ENCODE assay signal across 8 cellular contexts in the genomic region with DNA sequence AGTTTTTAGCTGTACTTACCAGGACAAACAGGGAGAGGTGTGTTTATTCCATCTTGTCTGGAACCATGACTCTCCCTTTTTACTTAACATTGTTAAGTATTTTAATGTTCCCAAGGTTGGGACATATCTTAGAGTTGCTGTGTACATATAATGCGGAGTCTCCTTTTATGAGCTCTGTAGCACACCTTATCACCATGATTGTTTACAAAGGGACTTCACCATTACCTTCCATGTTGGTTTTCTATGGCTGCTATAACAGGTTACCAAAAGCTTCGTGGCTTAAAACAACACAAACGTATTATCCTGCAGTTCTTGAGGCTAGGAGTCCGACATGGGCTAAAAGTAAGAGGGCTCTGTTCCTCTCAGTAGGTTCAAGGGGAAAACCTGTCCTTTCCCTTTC.
"Had no signal": no experiment of that assay in that cellular context is flagged by ENCODE, and none has a peak within 500 bp of the region (broad histone marks: within the 10 kb centered on the region; RNA-seq: fewer than 3 reads in every experiment).

No MANE protein-coding gene starts in this region.

- H3K4me1 ChIP-seq: HAP-1 had no signal

- H3K36me3 ChIP-seq: HAP-1 had no signal

- DNase-seq: GM23248, GOT3, H7, HFFc6 had no signal

- H3K4me3 Mint-ChIP-seq: HFFc6 had no signal

- H2AFZ ChIP-seq: GM23248 had no signal

- H3K9me3 ChIP-seq: HAP-1 had no signal

- H3K9me3 Mint-ChIP-seq: HFFc6 had no signal

- H3K9ac ChIP-seq: GM23248 had no signal

- FAIRE-seq: K562 had no signal

- H3K27ac Mint-ChIP-seq: HFFc6 had no signal

- H3K27ac ChIP-seq: GM23248, HL-60 had no signal

- H3K4me3 ChIP-seq: GM23248, HAP-1, K562 had no signal

- ATAC-seq: HCT116, K562 had no signal
